Comparison of ENCODE assay signal across 8 cellular contexts in the genomic region with DNA sequence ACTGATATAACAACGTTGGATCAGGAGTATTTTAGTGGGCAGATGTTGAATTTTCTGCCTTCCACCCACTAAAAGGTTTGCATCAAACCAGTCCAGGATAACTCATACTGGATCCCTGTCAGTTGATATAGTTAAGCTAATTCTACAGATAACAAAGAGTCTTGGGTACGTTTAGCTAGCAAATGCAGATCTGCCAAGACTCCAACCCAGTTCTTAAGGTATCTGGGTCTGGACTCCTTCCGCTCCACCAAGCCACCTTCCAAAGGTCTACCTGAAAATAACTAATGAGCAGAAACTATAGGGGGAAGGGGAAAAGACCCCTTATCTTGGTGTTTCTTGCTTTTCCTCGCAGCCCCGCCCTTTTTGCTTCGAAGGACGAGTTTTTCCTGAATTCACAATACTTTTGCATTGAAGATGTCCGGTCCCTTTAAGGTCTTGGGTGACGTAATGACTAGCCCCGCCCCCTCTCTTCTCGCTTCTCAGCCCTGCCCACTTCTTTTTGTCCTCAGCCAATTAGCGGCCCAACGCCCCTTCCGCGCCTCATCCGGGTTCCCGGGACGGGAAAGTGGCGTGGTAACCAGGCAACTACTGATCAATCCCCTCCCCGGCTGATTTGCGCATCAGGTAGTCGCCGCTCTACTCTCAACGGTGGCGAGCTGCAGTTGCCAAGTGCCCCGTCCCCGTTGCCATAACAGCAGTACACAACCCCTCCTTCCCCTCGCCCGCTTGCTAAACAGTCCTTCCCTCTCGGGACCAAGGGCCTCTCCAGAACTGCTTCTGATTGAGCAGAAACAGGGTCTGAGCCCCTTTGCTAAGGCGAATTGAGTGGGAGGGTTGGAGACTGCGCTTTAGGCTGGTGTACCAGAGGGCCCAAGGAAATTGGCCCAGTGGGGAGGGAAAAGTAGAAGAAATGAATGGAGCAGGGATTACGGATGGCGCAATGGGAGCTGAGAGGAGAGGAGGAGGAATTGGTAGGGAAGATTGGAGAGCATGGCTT. TPM values are rescaled to one million over a fixed set of nuclear protein-coding genes. Genes with fewer than 3 reads are reported as not detected.
DNase-seq lines count a peak whose midpoint lies in the region; ATAC-seq lines count a peak whose summit lies in the region.

A gene with protein sequence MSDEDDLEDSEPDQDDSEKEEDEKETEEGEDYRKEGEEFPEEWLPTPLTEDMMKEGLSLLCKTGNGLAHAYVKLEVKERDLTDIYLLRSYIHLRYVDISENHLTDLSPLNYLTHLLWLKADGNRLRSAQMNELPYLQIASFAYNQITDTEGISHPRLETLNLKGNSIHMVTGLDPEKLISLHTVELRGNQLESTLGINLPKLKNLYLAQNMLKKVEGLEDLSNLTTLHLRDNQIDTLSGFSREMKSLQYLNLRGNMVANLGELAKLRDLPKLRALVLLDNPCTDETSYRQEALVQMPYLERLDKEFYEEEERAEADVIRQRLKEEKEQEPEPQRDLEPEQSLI (plus strand): TSS at position 543 of the 997 bp plus-strand sequence. CDS start 812 bp downstream, outside the sequence.

- H3K36me3 Mint-ChIP-seq in activated CD4-positive, alpha-beta T cell treated with anti-CD3 and anti-CD28 coated beads, Interleukin-2, amount 10 ng/mL, durations not matched to agents 24 days and 14 days (ENCODE audit: low read depth) = no peaks in the 10 kb centered on the region

- peak within 1 kb of the TSS; percentile 60 for H3K27ac ChIP-seq in BLaER1

- intact Hi-C loops in activated CD4-positive, alpha-beta T cell treated with anti-CD3 and anti-CD28 coated beads, Interleukin-2, amount 10 ng/mL, durations not matched to agents 24 days and 14 days (cut with micrococcal nuclease) = loop anchor here (1.0 kb wide), 3 partner anchors 13 to 31 kb away; a partner anchor contains a TSS

- H3K9me3 ChIP-seq in BLaER1 = no peaks in the 10 kb centered on the region

- peaks cover 6% of the 10 kb centered on the region for H3K4me1 Mint-ChIP-seq in activated CD4-positive, alpha-beta T cell treated with anti-CD3 and anti-CD28 coated beads, Interleukin-2, amount 10 ng/mL, durations not matched to agents 24 days and 14 days

- DNase-seq in GM19240 (ENCODE audit: insufficient read length, low spot score) = peak; percentile 96
- DNase-seq in NCI-H526 (lab: John Stamatoyannopoulos, UW) = peak; percentile 95 to 98
- peak; percentile 100 for DNase-seq in activated CD4-positive, alpha-beta T cell treated with anti-CD3 and anti-CD28 coated beads, Interleukin-2, amount 10 ng/mL, durations not matched to agents 24 days and 14 days
- peak; percentile 96 for DNase-seq in dedifferentiated amniotic fluid mesenchymal stem cell (ENCODE audit: extremely low spot score)
- DNase-seq in left kidney (ENCODE audit: low read depth, low spot score) = peak; percentile 99
- DNase-seq in stimulated activated CD4-positive, alpha-beta T cell treated with anti-CD3 and anti-CD28 coated beads, Interleukin-1b, Interleukin-23, amount 100 ng/mL, for 48 hours = peak; percentile 98

- H3K4me3 Mint-ChIP-seq in activated CD4-positive, alpha-beta T cell treated with anti-CD3 and anti-CD28 coated beads, Interleukin-2, amount 10 ng/mL, durations not matched to agents 24 days and 14 days = no peak within 1 kb of the TSS

- H4K20me1 ChIP-seq in BLaER1 = no peaks in the 10 kb centered on the region

- peak within 1 kb of the TSS; percentile 75 for H3K9ac ChIP-seq in BLaER1

- peaks cover 2% of the 10 kb centered on the region for H3K27me3 Mint-ChIP-seq in activated CD4-positive, alpha-beta T cell treated with anti-CD3 and anti-CD28 coated beads, Interleukin-2, amount 10 ng/mL, durations not matched to agents 24 days and 14 days

- H3K27ac Mint-ChIP-seq in activated CD4-positive, alpha-beta T cell treated with anti-CD3 and anti-CD28 coated beads, Interleukin-2, amount 10 ng/mL, durations not matched to agents 24 days and 14 days = peak within 1 kb of the TSS; percentile 17

- ATAC-seq in HG03442 (IDR thresholded peaks at IDR 0.05; ENCODE audit: unreplicated experiment) = peak; percentile 94

- H3K4me2 ChIP-seq in BLaER1 = peak within 1 kb of the TSS; percentile 99

- H3K4me3 ChIP-seq in BLaER1 = peak within 1 kb of the TSS; percentile 74

- peaks cover 25% of the 10 kb centered on the region for H3K4me1 ChIP-seq in BLaER1

- H3K27me3 ChIP-seq in BLaER1 = no peaks in the 10 kb centered on the region

- H3K36me3 ChIP-seq in BLaER1 = peaks cover 20% of the 10 kb centered on the region; the same call in 1 of the 2 replicates

- no peaks in the 10 kb centered on the region for H3K9me3 Mint-ChIP-seq in activated CD4-positive, alpha-beta T cell treated with anti-CD3 and anti-CD28 coated beads, Interleukin-2, amount 10 ng/mL, durations not matched to agents 24 days and 14 days

RNA-seq across cellular contexts. Expression of the gene that starts here (rescaled TPM):
- 6.3 and 6.6 TPM in 2 replicates for total RNA-seq in activated CD4-positive, alpha-beta T cell treated with anti-CD3 and anti-CD28 coated beads, Interleukin-2, amount 10 ng/mL, durations not matched to agents 24 days and 14 days

Comparison
In these comparisons a context has a peak if more than half of its experiments do, and no peak if none do; other contexts are left out.
1. Peak in every context shown above with its lines: DNase-seq, ATAC-seq, H3K4me3 ChIP-seq and H3K27ac ChIP-seq.